In genomic region chr6:135514706-135515105, GRCh38 we compare ENCODE assay signal across 16 cellular contexts. TPM values are rescaled to one million over a fixed set of nuclear protein-coding genes. Genes with fewer than 3 reads are reported as not detected.
A peak's percentile ranks its signal among the peaks of the same experiment; 100 is the strongest.
DNase-seq lines count a peak whose midpoint lies in the region; ATAC-seq, FAIRE-seq and TF ChIP-seq lines count a peak whose summit lies in the region.
"Had no signal": no experiment of that assay in that cellular context is flagged by ENCODE, and none has a peak within 500 bp of the region (broad histone marks: within the 10 kb centered on the region; RNA-seq: fewer than 3 reads in every experiment).

No MANE protein-coding gene starts in this region.

- no peak overlapping the region for H3K9ac ChIP-seq in mesendoderm (ENCODE audit: low read length)

- no peaks in the 10 kb centered on the region for H3K79me1 ChIP-seq in mesendoderm (ENCODE audit: low read length)

- H3K4me3 ChIP-seq in SJCRH30 (no peak overlapping the region), mesendoderm (ENCODE audit: low read length) (no peak overlapping the region)
- H3K4me3 ChIP-seq: A549 had no signal

- H3K36me3 ChIP-seq in SJCRH30 (no peaks in the 10 kb centered on the region), mesendoderm (ENCODE audit: control insufficient read depth, insufficient read depth, low read length) (no peaks in the 10 kb centered on the region)
- H3K36me3 ChIP-seq: BE2C had no signal

- DNase-seq in LHCN-M2 (ENCODE audit: low read depth) = peak; percentile 43
- DNase-seq in SJCRH30 = peak; percentile 31 to 43
- DNase-seq in mesendoderm = peak; percentile 32
- DNase-seq in GM12892 (ENCODE audit: insufficient read length) = no peak
- DNase-seq: BE2C; Caco-2; CD8-positive, alpha-beta T cell; DND-41; GDM1 had no signal

- no peak for FAIRE-seq in GM12892 (lab: Jason Lieb, UNC)
- FAIRE-seq: A549, GM19239, H54 had no signal

- no peak overlapping the region for H2AK5ac ChIP-seq in mesendoderm (ENCODE audit: low read length)

- no peak overlapping the region for H2BK5ac ChIP-seq in mesendoderm (ENCODE audit: low read length)

- no peak overlapping the region for H3K18ac ChIP-seq in mesendoderm (ENCODE audit: low read length)

- H3K79me2 ChIP-seq in mesendoderm (ENCODE audit: control insufficient read depth, insufficient read depth, low read length) = no peaks in the 10 kb centered on the region

- no peak for TF ChIP-seq POLR2A in GM12892 (IDR thresholded peaks at IDR 0.05; ENCODE audit: low read depth, low read length)

- H2BK120ac ChIP-seq in mesendoderm (ENCODE audit: low read depth, low read length) = no peak overlapping the region

- no CpG with 5 or more reads among the region's 3 CpGs for WGBS in mesendoderm (ENCODE audit: extremely low coverage, insufficient coverage, low lambda C conversion rate)

- H3K4ac ChIP-seq in mesendoderm (ENCODE audit: low read depth, low read length) = no peak overlapping the region

- H3K23ac ChIP-seq in mesendoderm (ENCODE audit: low read length) = no peak overlapping the region

- no peak overlapping the region for H2BK15ac ChIP-seq in mesendoderm (replicated peaks; ENCODE audit: low read depth)

- no peak for ATAC-seq in HG02852 (IDR thresholded peaks at IDR 0.05; ENCODE audit: unreplicated experiment)
- ATAC-seq in HG02642 (IDR thresholded peaks at IDR 0.05; ENCODE audit: poor library complexity, unreplicated experiment) = no peak
- ATAC-seq: A549; CD8-positive, alpha-beta T cell; HCT116 had no signal

- H3K27me3 ChIP-seq in SJCRH30 (no peaks in the 10 kb centered on the region), mesendoderm (ENCODE audit: insufficient read depth, low read length, poor library complexity) (no peaks in the 10 kb centered on the region)
- H3K27me3 ChIP-seq: BE2C had no signal

- no peaks in the 10 kb centered on the region for H3K9me3 ChIP-seq in SJCRH30 (replicated peaks)
- H3K9me3 ChIP-seq: A549, BE2C, Caco-2 had no signal

- H4K8ac ChIP-seq in mesendoderm (ENCODE audit: low read depth, low read length) = no peak overlapping the region

- no peak overlapping the region for H3K56ac ChIP-seq in mesendoderm (ENCODE audit: low read length)

- H3K27ac ChIP-seq in SJCRH30 (no peak overlapping the region), mesendoderm (ENCODE audit: low read depth, low read length) (no peak overlapping the region)
- H3K27ac ChIP-seq: A549, C4-2B had no signal

- H4K5ac ChIP-seq in mesendoderm (ENCODE audit: low read length) = no peak overlapping the region

- H3K4me1 ChIP-seq in SJCRH30 (peaks cover 5% of the 10 kb centered on the region; the same call in 1 of the 2 replicates), mesendoderm (ENCODE audit: control insufficient read depth, low read depth, low read length) (no peaks in the 10 kb centered on the region)
- H3K4me1 ChIP-seq: A549, Caco-2 had no signal

- no peak overlapping the region for H3K4me2 ChIP-seq in mesendoderm (ENCODE audit: low read length)
- H3K4me2 ChIP-seq: A549 had no signal

RNA-seq across cellular contexts. Expression of gene AHI1, which starts 17.2 kb away (rescaled TPM):
- 25.3 and 30.1 TPM in 2 replicates for total RNA-seq in LHCN-M2 (2014; rRNA removed)
- 6.8 TPM for polyA plus RNA-seq in LHCN-M2 (2012)
- total RNA-seq in SJCRH30 (2014; rRNA removed; shearing (Covaris generic)) = 15.7 and 17.8 TPM in 2 replicates
- 14.9 TPM for polyA plus RNA-seq in mesendoderm (2013, experiment 1 of 2)
- polyA plus RNA-seq in mesendoderm (2013, experiment 2 of 2) = 13.0 TPM
- polyA plus RNA-seq in GM12892 (2012; ENCODE audit: missing spikeins) = 13.5 TPM
